In the genomic region with DNA sequence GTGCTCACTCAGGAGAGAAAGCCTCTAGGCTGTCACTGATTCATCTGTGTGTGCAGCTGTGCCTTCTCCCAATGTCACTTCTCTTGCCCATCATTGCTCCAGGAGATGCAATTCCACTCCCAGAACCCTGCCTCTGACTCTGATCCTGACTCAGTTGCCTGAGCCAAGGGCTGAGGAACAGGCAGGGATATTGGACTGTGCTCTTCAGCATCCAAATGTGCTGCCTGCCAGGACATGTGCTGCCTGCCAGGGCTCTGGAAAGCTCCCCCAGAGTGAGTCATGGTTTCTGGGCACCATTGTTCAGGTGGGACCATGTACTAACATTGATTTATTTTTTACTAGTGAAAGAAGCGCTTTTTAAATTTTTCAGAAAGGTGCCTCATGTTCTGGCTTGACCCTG, we compare ENCODE assay signal across 12 cellular contexts.
DNase-seq lines count a peak whose midpoint lies in the region; ATAC-seq and TF ChIP-seq lines count a peak whose summit lies in the region.
"Had no signal": no experiment of that assay in that cellular context is flagged by ENCODE, and none has a peak within 500 bp of the region (broad histone marks: within the 10 kb centered on the region; RNA-seq: fewer than 3 reads in every experiment).

No MANE protein-coding gene starts in this region.

- H3K9me3 Mint-ChIP-seq in MCF 10A (ENCODE audit: unreplicated experiment), result no peaks in the 10 kb centered on the region
- H3K9me3 Mint-ChIP-seq in stimulated activated effector memory CD8-positive, alpha-beta T cell treated with anti-CD3 and anti-CD28 coated beads, Interleukin-12 subunit alpha, Interleukin-12 subunit beta, amount 100 ng/mL, for 72 hours, result peaks cover 4% of the 10 kb centered on the region

- peaks cover 0 to 37% of the 10 kb centered on the region in 2 donors for H3K27me3 ChIP-seq in breast epithelium
- H3K27me3 ChIP-seq: BLaER1 had no signal

- H3K4me1 Mint-ChIP-seq in MCF 10A (ENCODE audit: insufficient read depth, unreplicated experiment), result no peaks in the 10 kb centered on the region
- H3K4me1 Mint-ChIP-seq in stimulated activated effector memory CD8-positive, alpha-beta T cell treated with anti-CD3 and anti-CD28 coated beads, Interleukin-12 subunit alpha, Interleukin-12 subunit beta, amount 100 ng/mL, for 72 hours, result no peaks in the 10 kb centered on the region

- no peak overlapping the region for H3K27ac Mint-ChIP-seq in MCF 10A (ENCODE audit: low read depth, unreplicated experiment)
- no peak overlapping the region for H3K27ac Mint-ChIP-seq in stimulated activated effector memory CD8-positive, alpha-beta T cell treated with anti-CD3 and anti-CD28 coated beads, Interleukin-12 subunit alpha, Interleukin-12 subunit beta, amount 100 ng/mL, for 72 hours
- H3K27ac Mint-ChIP-seq: HFFc6 had no signal

- H3K36me3 Mint-ChIP-seq in MCF 10A (ENCODE audit: insufficient read depth, unreplicated experiment), result no peaks in the 10 kb centered on the region
- H3K36me3 Mint-ChIP-seq in stimulated activated effector memory CD8-positive, alpha-beta T cell treated with anti-CD3 and anti-CD28 coated beads, Interleukin-12 subunit alpha, Interleukin-12 subunit beta, amount 100 ng/mL, for 72 hours, result no peaks in the 10 kb centered on the region

- H3K36me3 ChIP-seq in breast epithelium, result no peaks in the 10 kb centered on the region
- H3K36me3 ChIP-seq: BLaER1 had no signal

- H3K9me3 ChIP-seq in breast epithelium, result no peaks in the 10 kb centered on the region
- H3K9me3 ChIP-seq: BLaER1 had no signal

- POLR2A ChIA-PET in MCF 10A (lab: Yijun Ruan, JAX), result no interaction called here

- no peak overlapping the region for H3K4me3 Mint-ChIP-seq in MCF 10A (ENCODE audit: unreplicated experiment)
- H3K4me3 Mint-ChIP-seq in stimulated activated effector memory CD8-positive, alpha-beta T cell treated with anti-CD3 and anti-CD28 coated beads, Interleukin-12 subunit alpha, Interleukin-12 subunit beta, amount 100 ng/mL, for 72 hours, result no peak overlapping the region
- H3K4me3 Mint-ChIP-seq: HFFc6 had no signal

- CTCF ChIA-PET in MCF 10A (lab: Yijun Ruan, JAX), result no interaction called here

- H3K27me3 Mint-ChIP-seq in MCF 10A (ENCODE audit: insufficient read depth, unreplicated experiment), result peaks cover 44% of the 10 kb centered on the region

- TF ChIP-seq POLR2A in breast epithelium (IDR thresholded peaks at IDR 0.05), result no peak

- intact Hi-C loops in MCF 10A (cut with micrococcal nuclease) (no loop called here), breast epithelium (cut with DNase I; ENCODE audit: low total_unique reads) (no loop called here)

- H3K4me1 ChIP-seq in breast epithelium, result no peaks in the 10 kb centered on the region
- H3K4me1 ChIP-seq: BLaER1 had no signal

- no peak overlapping the region for H3K4me3 ChIP-seq in breast epithelium
- H3K4me3 ChIP-seq: BLaER1 had no signal

- DNase-seq in MCF 10A (ENCODE audit: unreplicated experiment) (peak; percentile 8), breast epithelium (ENCODE audit: low spot score in 2 of 2) (no peak), epithelial cell of prostate (ENCODE audit: low read depth, low spot score) (peak; percentile 27), GDM1 (lab: John Stamatoyannopoulos, UW) (no peak)
- no peak for DNase-seq in stimulated activated effector memory CD8-positive, alpha-beta T cell treated with anti-CD3 and anti-CD28 coated beads, Interleukin-12 subunit alpha, Interleukin-12 subunit beta, amount 100 ng/mL, for 72 hours (ENCODE audit: low spot score in 2 of 2)
- DNase-seq in stimulated activated CD4-positive, alpha-beta T cell treated with anti-CD3 and anti-CD28 coated beads, Interleukin-2, amount 100 ng/mL, for 48 hours, result no peak
- no peak for DNase-seq in activated CD4-positive, CD25-positive, alpha-beta regulatory T cell treated with anti-CD3 and anti-CD28 coated beads, Interleukin-2, amount 50 U/mL, for 72 hours
- DNase-seq: DMS53, HCEC 1CT, HFFc6 had no signal

- ATAC-seq in stimulated activated effector memory CD8-positive, alpha-beta T cell treated with anti-CD3 and anti-CD28 coated beads, Interleukin-12 subunit alpha, Interleukin-12 subunit beta, amount 100 ng/mL, for 72 hours, result peak; percentile 14

- TF ChIP-seq CTCF in MCF 10A (IDR thresholded peaks at IDR 0.05; ENCODE audit: unreplicated experiment) (no peak), breast epithelium (IDR thresholded peaks at IDR 0.05) (no peak)

- BruUV-seq in MCF 10A (replicated peaks; lab: Mats Ljungman, UMichigan), result no TSS peak

- H3K27ac ChIP-seq in breast epithelium (no peak overlapping the region), epithelial cell of prostate (no peak overlapping the region)
- H3K27ac ChIP-seq: 22Rv1, BLaER1 had no signal

Comparison
In these comparisons a context has a peak if more than half of its experiments do, and no peak if none do; other contexts are left out.
1. DNase-seq: peak in MCF 10A (single experiment) and epithelial cell of prostate (single experiment); none in breast epithelium (0 of 2), stimulated activated effector memory CD8-positive, alpha-beta T cell treated with anti-CD3 and anti-CD28 coated beads, Interleukin-12 subunit alpha, Interleukin-12 subunit beta, amount 100 ng/mL, for 72 hours (0 of 2), GDM1 (single experiment), stimulated activated CD4-positive, alpha-beta T cell treated with anti-CD3 and anti-CD28 coated beads, Interleukin-2, amount 100 ng/mL, for 48 hours (0 of 2) and activated CD4-positive, CD25-positive, alpha-beta regulatory T cell treated with anti-CD3 and anti-CD28 coated beads, Interleukin-2, amount 50 U/mL, for 72 hours (single experiment).